ENCODE assay signal across 1 cellular context in genomic region chr22:20199906-20200305, GRCh38.
A peak's percentile ranks its signal among the peaks of the same experiment; 100 is the strongest.
TF ChIP-seq lines count a peak whose summit lies in the region.

No MANE protein-coding gene starts in this region.

TF ChIP-seq in K562, 482 proteins besides CTCF, POLR2A, EP300 and RAD21 (continued from another document):
- TF ChIP-seq MGA (IDR thresholded peaks at IDR 0.05) (no peak), PURB (CRISPR knock-in tag; IDR thresholded peaks at IDR 0.05; ENCODE audit: low read depth) (no peak), SP2 (IDR thresholded peaks at IDR 0.05; ENCODE audit: extremely low read depth, low read depth, low read length, poor library complexity, severe bottlenecking) (no peak), CBX2 (IDR thresholded peaks at IDR 0.05; ENCODE audit: insufficient read depth, low read length, poor library complexity, severe bottlenecking) (peak; percentile 7), ZKSCAN3 (CRISPR knock-in tag; IDR thresholded peaks at IDR 0.05) (no peak), TAF15 (IDR thresholded peaks at IDR 0.05; ENCODE audit: low read depth, low read length) (no peak), NEUROD1 (IDR thresholded peaks at IDR 0.05; ENCODE audit: borderline replicate concordance, low read depth, low read length, partially characterized antibody) (peak; percentile 23), RBM22 (IDR thresholded peaks at IDR 0.05; ENCODE audit: low read depth, low read length, poor library complexity, severe bottlenecking) (no peak), HMGXB4 (CRISPR knock-in tag; IDR thresholded peaks at IDR 0.05) (0 out of 2 replicates have a peak, but pooled peaks have one; percentile 62), KLF10 (CRISPR knock-in tag; IDR thresholded peaks at IDR 0.05) (no peak), ZNF41 (CRISPR knock-in tag; conservative IDR thresholded peaks at IDR 0.05) (no peak), HLTF (IDR thresholded peaks at IDR 0.05) (no peak), NR3C1 (CRISPR knock-in tag; IDR thresholded peaks at IDR 0.05) (no peak), SP1 (CRISPR knock-in tag; IDR thresholded peaks at IDR 0.05) (no peak), XRCC4 (IDR thresholded peaks at IDR 0.05; ENCODE audit: extremely low read depth, insufficient read depth, insufficient read length) (no peak), MAZ (CRISPR knock-in tag; conservative IDR thresholded peaks at IDR 0.05 in 1 of 2, IDR thresholded peaks at IDR 0.05 in 1 of 2) (0 out of 4 replicates have a peak, but pooled peaks of 1 of the 2 experiments have one; percentile 42), STAT5B (CRISPR knock-in tag; IDR thresholded peaks at IDR 0.05) (0 out of 2 replicates have a peak, but pooled peaks have one; percentile 20), CREBBP (IDR thresholded peaks at IDR 0.05; ENCODE audit: low read depth, low read length) (no peak), ETV6 (IDR thresholded peaks at IDR 0.05; ENCODE audit: borderline replicate concordance in 1 of 2, low read depth in 2 of 2, low read length in 1 of 2) (no peak), ETV6 (CRISPR knock-in tag; IDR thresholded peaks at IDR 0.05; ENCODE audit: borderline replicate concordance) (no peak), MTF1 (CRISPR knock-in tag; IDR thresholded peaks at IDR 0.05; ENCODE audit: borderline replicate concordance) (0 out of 2 replicates have a peak, but pooled peaks have one; percentile 39), ZNF212 (CRISPR knock-in tag; IDR thresholded peaks at IDR 0.05) (no peak), ILK (tag; IDR thresholded peaks at IDR 0.05; ENCODE audit: borderline replicate concordance, low read depth) (no peak)
- TF ChIP-seq, protein P1, sequence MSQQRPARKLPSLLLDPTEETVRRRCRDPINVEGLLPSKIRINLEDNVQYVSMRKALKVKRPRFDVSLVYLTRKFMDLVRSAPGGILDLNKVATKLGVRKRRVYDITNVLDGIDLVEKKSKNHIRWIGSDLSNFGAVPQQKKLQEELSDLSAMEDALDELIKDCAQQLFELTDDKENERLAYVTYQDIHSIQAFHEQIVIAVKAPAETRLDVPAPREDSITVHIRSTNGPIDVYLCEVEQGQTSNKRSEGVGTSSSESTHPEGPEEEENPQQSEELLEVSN (IDR thresholded peaks at IDR 0.05; ENCODE audit: borderline replicate concordance in 1 of 2, extremely low read depth in 1 of 2, insufficient read depth in 1 of 2, insufficient read length in 1 of 2, low read depth in 1 of 2, low read length in 1 of 2, poor library complexity in 1 of 2, severe bottlenecking in 1 of 2): no peak
- TF ChIP-seq, protein P2, sequence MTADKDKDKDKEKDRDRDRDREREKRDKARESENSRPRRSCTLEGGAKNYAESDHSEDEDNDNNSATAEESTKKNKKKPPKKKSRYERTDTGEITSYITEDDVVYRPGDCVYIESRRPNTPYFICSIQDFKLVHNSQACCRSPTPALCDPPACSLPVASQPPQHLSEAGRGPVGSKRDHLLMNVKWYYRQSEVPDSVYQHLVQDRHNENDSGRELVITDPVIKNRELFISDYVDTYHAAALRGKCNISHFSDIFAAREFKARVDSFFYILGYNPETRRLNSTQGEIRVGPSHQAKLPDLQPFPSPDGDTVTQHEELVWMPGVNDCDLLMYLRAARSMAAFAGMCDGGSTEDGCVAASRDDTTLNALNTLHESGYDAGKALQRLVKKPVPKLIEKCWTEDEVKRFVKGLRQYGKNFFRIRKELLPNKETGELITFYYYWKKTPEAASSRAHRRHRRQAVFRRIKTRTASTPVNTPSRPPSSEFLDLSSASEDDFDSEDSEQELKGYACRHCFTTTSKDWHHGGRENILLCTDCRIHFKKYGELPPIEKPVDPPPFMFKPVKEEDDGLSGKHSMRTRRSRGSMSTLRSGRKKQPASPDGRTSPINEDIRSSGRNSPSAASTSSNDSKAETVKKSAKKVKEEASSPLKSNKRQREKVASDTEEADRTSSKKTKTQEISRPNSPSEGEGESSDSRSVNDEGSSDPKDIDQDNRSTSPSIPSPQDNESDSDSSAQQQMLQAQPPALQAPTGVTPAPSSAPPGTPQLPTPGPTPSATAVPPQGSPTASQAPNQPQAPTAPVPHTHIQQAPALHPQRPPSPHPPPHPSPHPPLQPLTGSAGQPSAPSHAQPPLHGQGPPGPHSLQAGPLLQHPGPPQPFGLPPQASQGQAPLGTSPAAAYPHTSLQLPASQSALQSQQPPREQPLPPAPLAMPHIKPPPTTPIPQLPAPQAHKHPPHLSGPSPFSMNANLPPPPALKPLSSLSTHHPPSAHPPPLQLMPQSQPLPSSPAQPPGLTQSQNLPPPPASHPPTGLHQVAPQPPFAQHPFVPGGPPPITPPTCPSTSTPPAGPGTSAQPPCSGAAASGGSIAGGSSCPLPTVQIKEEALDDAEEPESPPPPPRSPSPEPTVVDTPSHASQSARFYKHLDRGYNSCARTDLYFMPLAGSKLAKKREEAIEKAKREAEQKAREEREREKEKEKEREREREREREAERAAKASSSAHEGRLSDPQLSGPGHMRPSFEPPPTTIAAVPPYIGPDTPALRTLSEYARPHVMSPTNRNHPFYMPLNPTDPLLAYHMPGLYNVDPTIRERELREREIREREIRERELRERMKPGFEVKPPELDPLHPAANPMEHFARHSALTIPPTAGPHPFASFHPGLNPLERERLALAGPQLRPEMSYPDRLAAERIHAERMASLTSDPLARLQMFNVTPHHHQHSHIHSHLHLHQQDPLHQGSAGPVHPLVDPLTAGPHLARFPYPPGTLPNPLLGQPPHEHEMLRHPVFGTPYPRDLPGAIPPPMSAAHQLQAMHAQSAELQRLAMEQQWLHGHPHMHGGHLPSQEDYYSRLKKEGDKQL (CRISPR knock-in tag; IDR thresholded peaks at IDR 0.05; ENCODE audit: borderline replicate concordance): no peak
- TF ChIP-seq, protein P3, sequence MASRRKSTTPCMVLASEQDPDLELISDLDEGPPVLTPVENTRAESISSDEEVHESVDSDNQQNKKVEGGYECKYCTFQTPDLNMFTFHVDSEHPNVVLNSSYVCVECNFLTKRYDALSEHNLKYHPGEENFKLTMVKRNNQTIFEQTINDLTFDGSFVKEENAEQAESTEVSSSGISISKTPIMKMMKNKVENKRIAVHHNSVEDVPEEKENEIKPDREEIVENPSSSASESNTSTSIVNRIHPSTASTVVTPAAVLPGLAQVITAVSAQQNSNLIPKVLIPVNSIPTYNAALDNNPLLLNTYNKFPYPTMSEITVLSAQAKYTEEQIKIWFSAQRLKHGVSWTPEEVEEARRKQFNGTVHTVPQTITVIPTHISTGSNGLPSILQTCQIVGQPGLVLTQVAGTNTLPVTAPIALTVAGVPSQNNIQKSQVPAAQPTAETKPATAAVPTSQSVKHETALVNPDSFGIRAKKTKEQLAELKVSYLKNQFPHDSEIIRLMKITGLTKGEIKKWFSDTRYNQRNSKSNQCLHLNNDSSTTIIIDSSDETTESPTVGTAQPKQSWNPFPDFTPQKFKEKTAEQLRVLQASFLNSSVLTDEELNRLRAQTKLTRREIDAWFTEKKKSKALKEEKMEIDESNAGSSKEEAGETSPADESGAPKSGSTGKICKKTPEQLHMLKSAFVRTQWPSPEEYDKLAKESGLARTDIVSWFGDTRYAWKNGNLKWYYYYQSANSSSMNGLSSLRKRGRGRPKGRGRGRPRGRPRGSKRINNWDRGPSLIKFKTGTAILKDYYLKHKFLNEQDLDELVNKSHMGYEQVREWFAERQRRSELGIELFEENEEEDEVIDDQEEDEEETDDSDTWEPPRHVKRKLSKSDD (conservative IDR thresholded peaks at IDR 0.05; ENCODE audit: low read length): no peak
